Comparison of ENCODE assay signal across 10 cellular contexts in the genomic region with DNA sequence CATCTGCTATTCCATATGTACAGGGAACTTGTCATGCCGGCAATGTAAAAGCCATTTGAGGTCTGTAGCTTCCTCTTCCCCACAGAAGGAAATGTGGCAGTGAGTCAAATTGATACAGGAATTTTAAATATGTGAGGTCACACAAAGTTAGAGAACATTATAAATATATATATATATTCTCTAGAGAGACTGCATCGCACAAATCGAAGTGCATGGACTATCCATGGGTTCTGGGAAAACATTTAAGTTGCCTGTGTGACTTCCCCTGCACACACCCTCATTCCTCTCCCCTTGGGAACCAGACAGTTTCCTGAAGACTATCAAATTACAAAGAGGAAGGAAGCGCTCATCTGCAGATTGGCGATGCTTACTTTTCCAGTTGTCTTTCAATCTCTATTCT.
DNase-seq lines count a peak whose midpoint lies in the region; ATAC-seq and TF ChIP-seq lines count a peak whose summit lies in the region.
"Had no signal": no experiment of that assay in that cellular context is flagged by ENCODE, and none has a peak within 500 bp of the region (broad histone marks: within the 10 kb centered on the region; RNA-seq: fewer than 3 reads in every experiment).

No MANE protein-coding gene starts in this region.

- H3K27ac ChIP-seq in ACC112 (ENCODE audit: low read depth, low read length) (peak overlapping the region; percentile 50), foreskin keratinocyte (peak overlapping the region; percentile 12)
- H3K27ac ChIP-seq: right atrium auricular region had no signal

- peak overlapping the region; percentile 35 for H3K4me3 ChIP-seq in ACC112 (ENCODE audit: low read depth, low read length)
- H3K4me3 ChIP-seq in HFF-Myc (replicated peaks; ENCODE audit: low read depth, low read length): no peak overlapping the region
- H3K4me3 ChIP-seq: right atrium auricular region had no signal

- H3K4me1 ChIP-seq in ACC112 (ENCODE audit: control insufficient read depth, insufficient read depth, low read length, unreplicated experiment) (peaks cover 31% of the 10 kb centered on the region), foreskin keratinocyte (peaks cover 23% of the 10 kb centered on the region)

- no peak overlapping the region for H2AFZ ChIP-seq in ACC112 (ENCODE audit: low read length, unreplicated experiment)

- TF ChIP-seq CTCF in HFF-Myc (IDR thresholded peaks at IDR 0.05; ENCODE audit: low read depth, low read length, missing control alignments) (no peak), foreskin keratinocyte (conservative IDR thresholded peaks at IDR 0.05) (no peak)

- no peaks in the 10 kb centered on the region for H3K79me2 ChIP-seq in ACC112 (ENCODE audit: control insufficient read depth, insufficient read depth, low read length, unreplicated experiment)

- H3K27me3 ChIP-seq in ACC112 (ENCODE audit: insufficient read depth, low read length) (no peaks in the 10 kb centered on the region), foreskin keratinocyte (no peaks in the 10 kb centered on the region)
- H3K27me3 ChIP-seq: right atrium auricular region had no signal

- DNase-seq in HFF-Myc (ENCODE audit: extremely low read depth, low read depth): peak; percentile 12
- DNase-seq in foreskin keratinocyte: peak; percentile 34 to 70
- DNase-seq in NCI-H146 (lab: John Stamatoyannopoulos, UW): no peak
- no peak for DNase-seq in MV-4-11 (lab: John Stamatoyannopoulos, UW)
- DNase-seq in AG08396 (ENCODE audit: low spot score): no peak
- DNase-seq: activated T-cell treated with anti-CD3 and anti-CD28 coated beads, Interleukin-2, amount 50 U/mL, for 72 hours had no signal

- peak; percentile 64 for ATAC-seq in SK-N-SH treated with all-trans-retinoic acid at 6 μM for 48 hours
- peak; percentile 31 for ATAC-seq in foreskin keratinocyte
- no peak for ATAC-seq in HG02759 (IDR thresholded peaks at IDR 0.05; ENCODE audit: unreplicated experiment)
- ATAC-seq: activated T-cell treated with anti-CD3 and anti-CD28 coated beads, Interleukin-2, amount 50 U/mL, for 72 hours had no signal

- no peaks in the 10 kb centered on the region for H3K36me3 ChIP-seq in ACC112 (ENCODE audit: insufficient read depth, low read length)
- H3K36me3 ChIP-seq: right atrium auricular region had no signal

TF ChIP-seq in SK-N-SH treated with all-trans-retinoic acid at 6 μM for 48 hours, 23 proteins besides CTCF, POLR2A, EP300 and RAD21:
- TF ChIP-seq, protein P1, sequence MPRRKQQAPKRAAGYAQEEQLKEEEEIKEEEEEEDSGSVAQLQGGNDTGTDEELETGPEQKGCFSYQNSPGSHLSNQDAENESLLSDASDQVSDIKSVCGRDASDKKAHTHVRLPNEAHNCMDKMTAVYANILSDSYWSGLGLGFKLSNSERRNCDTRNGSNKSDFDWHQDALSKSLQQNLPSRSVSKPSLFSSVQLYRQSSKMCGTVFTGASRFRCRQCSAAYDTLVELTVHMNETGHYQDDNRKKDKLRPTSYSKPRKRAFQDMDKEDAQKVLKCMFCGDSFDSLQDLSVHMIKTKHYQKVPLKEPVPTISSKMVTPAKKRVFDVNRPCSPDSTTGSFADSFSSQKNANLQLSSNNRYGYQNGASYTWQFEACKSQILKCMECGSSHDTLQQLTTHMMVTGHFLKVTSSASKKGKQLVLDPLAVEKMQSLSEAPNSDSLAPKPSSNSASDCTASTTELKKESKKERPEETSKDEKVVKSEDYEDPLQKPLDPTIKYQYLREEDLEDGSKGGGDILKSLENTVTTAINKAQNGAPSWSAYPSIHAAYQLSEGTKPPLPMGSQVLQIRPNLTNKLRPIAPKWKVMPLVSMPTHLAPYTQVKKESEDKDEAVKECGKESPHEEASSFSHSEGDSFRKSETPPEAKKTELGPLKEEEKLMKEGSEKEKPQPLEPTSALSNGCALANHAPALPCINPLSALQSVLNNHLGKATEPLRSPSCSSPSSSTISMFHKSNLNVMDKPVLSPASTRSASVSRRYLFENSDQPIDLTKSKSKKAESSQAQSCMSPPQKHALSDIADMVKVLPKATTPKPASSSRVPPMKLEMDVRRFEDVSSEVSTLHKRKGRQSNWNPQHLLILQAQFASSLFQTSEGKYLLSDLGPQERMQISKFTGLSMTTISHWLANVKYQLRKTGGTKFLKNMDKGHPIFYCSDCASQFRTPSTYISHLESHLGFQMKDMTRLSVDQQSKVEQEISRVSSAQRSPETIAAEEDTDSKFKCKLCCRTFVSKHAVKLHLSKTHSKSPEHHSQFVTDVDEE (CRISPR knock-in tag; IDR thresholded peaks at IDR 0.05): no peak
- TF ChIP-seq TCF4 (CRISPR knock-in tag; IDR thresholded peaks at IDR 0.05; ENCODE audit: borderline replicate concordance) (no peak), ZNF70 (CRISPR knock-in tag; IDR thresholded peaks at IDR 0.05) (no peak), ISL1 (CRISPR knock-in tag; IDR thresholded peaks at IDR 0.05) (no peak), PPARA (CRISPR knock-in tag; IDR thresholded peaks at IDR 0.05; ENCODE audit: borderline replicate concordance) (no peak), ZNF565 (CRISPR knock-in tag; conservative IDR thresholded peaks at IDR 0.05; ENCODE audit: low read depth) (no peak), ARNTL (CRISPR knock-in tag; IDR thresholded peaks at IDR 0.05; ENCODE audit: borderline replicate concordance, low read depth) (no peak), GLIS3 (CRISPR knock-in tag; IDR thresholded peaks at IDR 0.05) (no peak), ZFP30 (CRISPR knock-in tag; IDR thresholded peaks at IDR 0.05) (no peak), OSR1 (CRISPR knock-in tag; IDR thresholded peaks at IDR 0.05) (no peak), CSDC2 (CRISPR knock-in tag; IDR thresholded peaks at IDR 0.05) (no peak), SNAI2 (CRISPR knock-in tag; IDR thresholded peaks at IDR 0.05) (no peak), TOX (CRISPR knock-in tag; IDR thresholded peaks at IDR 0.05; ENCODE audit: borderline replicate concordance) (no peak), ZC3H10 (CRISPR knock-in tag; IDR thresholded peaks at IDR 0.05) (no peak)
- TF ChIP-seq, protein P2, sequence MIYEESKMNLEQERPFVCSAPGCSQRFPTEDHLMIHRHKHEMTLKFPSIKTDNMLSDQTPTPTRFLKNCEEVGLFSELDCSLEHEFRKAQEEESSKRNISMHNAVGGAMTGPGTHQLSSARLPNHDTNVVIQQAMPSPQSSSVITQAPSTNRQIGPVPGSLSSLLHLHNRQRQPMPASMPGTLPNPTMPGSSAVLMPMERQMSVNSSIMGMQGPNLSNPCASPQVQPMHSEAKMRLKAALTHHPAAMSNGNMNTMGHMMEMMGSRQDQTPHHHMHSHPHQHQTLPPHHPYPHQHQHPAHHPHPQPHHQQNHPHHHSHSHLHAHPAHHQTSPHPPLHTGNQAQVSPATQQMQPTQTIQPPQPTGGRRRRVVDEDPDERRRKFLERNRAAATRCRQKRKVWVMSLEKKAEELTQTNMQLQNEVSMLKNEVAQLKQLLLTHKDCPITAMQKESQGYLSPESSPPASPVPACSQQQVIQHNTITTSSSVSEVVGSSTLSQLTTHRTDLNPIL (CRISPR knock-in tag; IDR thresholded peaks at IDR 0.05; ENCODE audit: low read depth): no peak
- TF ChIP-seq, protein P3, sequence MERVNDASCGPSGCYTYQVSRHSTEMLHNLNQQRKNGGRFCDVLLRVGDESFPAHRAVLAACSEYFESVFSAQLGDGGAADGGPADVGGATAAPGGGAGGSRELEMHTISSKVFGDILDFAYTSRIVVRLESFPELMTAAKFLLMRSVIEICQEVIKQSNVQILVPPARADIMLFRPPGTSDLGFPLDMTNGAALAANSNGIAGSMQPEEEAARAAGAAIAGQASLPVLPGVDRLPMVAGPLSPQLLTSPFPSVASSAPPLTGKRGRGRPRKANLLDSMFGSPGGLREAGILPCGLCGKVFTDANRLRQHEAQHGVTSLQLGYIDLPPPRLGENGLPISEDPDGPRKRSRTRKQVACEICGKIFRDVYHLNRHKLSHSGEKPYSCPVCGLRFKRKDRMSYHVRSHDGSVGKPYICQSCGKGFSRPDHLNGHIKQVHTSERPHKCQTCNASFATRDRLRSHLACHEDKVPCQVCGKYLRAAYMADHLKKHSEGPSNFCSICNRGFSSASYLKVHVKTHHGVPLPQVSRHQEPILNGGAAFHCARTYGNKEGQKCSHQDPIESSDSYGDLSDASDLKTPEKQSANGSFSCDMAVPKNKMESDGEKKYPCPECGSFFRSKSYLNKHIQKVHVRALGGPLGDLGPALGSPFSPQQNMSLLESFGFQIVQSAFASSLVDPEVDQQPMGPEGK (CRISPR knock-in tag; IDR thresholded peaks at IDR 0.05; ENCODE audit: borderline replicate concordance): no peak

Comparison
In these comparisons a context has a peak if more than half of its experiments do, and no peak if none do; other contexts are left out.
1. DNase-seq: peak in HFF-Myc (single experiment) and foreskin keratinocyte (2 of 2); none in NCI-H146 (single experiment), MV-4-11 (single experiment) and AG08396 (single experiment).